Comparison of ENCODE assay signal across 8 cellular contexts in genomic region chr16:56932588-56933265, GRCh38. TPM values are rescaled to one million over a fixed set of nuclear protein-coding genes. Genes with fewer than 3 reads are reported as not detected.
DNase-seq lines count a peak whose midpoint lies in the region; ATAC-seq lines count a peak whose summit lies in the region.

No MANE protein-coding gene starts in this region.

- peak overlapping the region; percentile 94 for H3K4me3 ChIP-seq in adipocyte (ENCODE audit: low read length)

- H3K36me3 ChIP-seq in adipocyte (ENCODE audit: control insufficient read depth, insufficient read depth, low read length, severe bottlenecking) = peaks cover 29% of the 10 kb centered on the region

- H3K4me1 ChIP-seq in adipocyte (ENCODE audit: control insufficient read depth, insufficient read depth, low read length) = peaks cover 29% of the 10 kb centered on the region

- no peaks in the 10 kb centered on the region for H3K27me3 ChIP-seq in adipocyte (replicated peaks; ENCODE audit: control insufficient read depth, insufficient read depth, low read length)

- peak overlapping the region; percentile 100 for H3K9ac ChIP-seq in adipocyte (ENCODE audit: low read length)

- DNase-seq in NCI-H1417 (lab: John Stamatoyannopoulos, UW) = peak; percentile 30 to 77 (median 56)
- no peak for DNase-seq in NCI-H1417 treated with DMSO at 0.1 percent for 48 hours (lab: John Stamatoyannopoulos, UW)
- peak; percentile 47 for DNase-seq in HS-27A (ENCODE audit: low read depth)
- peak; percentile 83 for DNase-seq in RPMI8226
- peak; percentile 74 for DNase-seq in adipocyte (ENCODE audit: low read depth)
- DNase-seq in head of caudate nucleus = peak; percentile 59 to 87 (median 76)
- peak; percentile 74 for DNase-seq in occipital lobe (lab: John Stamatoyannopoulos, UW)

- intact Hi-C loops in head of caudate nucleus (cut with DNase I) = loop anchor here (10.0 kb wide), 1 partner anchor 68 kb away; the partner anchor contains the start of gene SLC12A3

- H3K9me3 ChIP-seq in adipocyte (ENCODE audit: control insufficient read depth, low read length) = no peaks in the 10 kb centered on the region

- no peak for ATAC-seq in HG03460 (IDR thresholded peaks at IDR 0.05; ENCODE audit: unreplicated experiment)

RNA-seq across cellular contexts. Expression of gene HERPUD1, which starts 0.8 kb away (rescaled TPM):
- total RNA-seq in occipital lobe = 49.8 TPM

RNA-seq across cellular contexts. Expression of gene CETP, which starts 29.0 kb away (rescaled TPM):
- 0.62 TPM for total RNA-seq in occipital lobe

RNA-seq across cellular contexts. Expression of gene NLRC5, which starts 56.6 kb away (rescaled TPM):
- 2.0 TPM for total RNA-seq in occipital lobe
